In genomic region chr1:231527586-231528174, GRCh38 we compare ENCODE assay signal across 8 cellular contexts. TPM values are rescaled to one million over a fixed set of nuclear protein-coding genes. Genes with fewer than 3 reads are reported as not detected.
DNase-seq lines count a peak whose midpoint lies in the region; ATAC-seq, FAIRE-seq and TF ChIP-seq lines count a peak whose summit lies in the region.

No MANE protein-coding gene starts in this region.

- peak overlapping the region; percentile 100 for H3K56ac ChIP-seq in IMR-90 (ENCODE audit: extremely low read depth, insufficient read depth, low read length)
- peak overlapping the region; percentile 71 for H3K56ac ChIP-seq in mesendoderm (ENCODE audit: low read length)

- H3K27me3 ChIP-seq in DOHH2 (ENCODE audit: control insufficient read depth, low read length) (no peaks in the 10 kb centered on the region), IMR-90 (ENCODE audit: control insufficient read depth, insufficient read depth, low read length) (no peaks in the 10 kb centered on the region), mammary epithelial cell (ENCODE audit: insufficient read depth, low read length) (no peaks in the 10 kb centered on the region), mesendoderm (ENCODE audit: insufficient read depth, low read length, poor library complexity) (no peaks in the 10 kb centered on the region)

- H4K5ac ChIP-seq in IMR-90 (ENCODE audit: low read depth, low read length), result peak overlapping the region; percentile 83
- no peak overlapping the region for H4K5ac ChIP-seq in mesendoderm (ENCODE audit: low read length)

- H3K18ac ChIP-seq in IMR-90 (ENCODE audit: low read depth, low read length), result 0 out of 2 replicates have a peak overlapping the region, but pooled peaks have one; percentile 1
- no peak overlapping the region for H3K18ac ChIP-seq in mesendoderm (ENCODE audit: low read length)

- H2BK15ac ChIP-seq in IMR-90 (ENCODE audit: low read depth, low read length) (peak overlapping the region; percentile 99; the same call in 2 of the 3 replicates), mesendoderm (replicated peaks; ENCODE audit: low read depth) (no peak overlapping the region)

- peak overlapping the region; percentile 85 for H3K9ac ChIP-seq in IMR-90 (ENCODE audit: low read depth, low read length)
- H3K9ac ChIP-seq in mammary epithelial cell (ENCODE audit: insufficient read depth, low read length), result peak overlapping the region; percentile 86
- H3K9ac ChIP-seq in mesendoderm (ENCODE audit: low read length), result peak overlapping the region; percentile 56

- H3K4me2 ChIP-seq in DOHH2 (ENCODE audit: low read length) (peak overlapping the region; percentile 83), IMR-90 (ENCODE audit: low read depth, low read length) (peak overlapping the region; percentile 72), mammary epithelial cell (ENCODE audit: insufficient read depth, low read depth, low read length) (peak overlapping the region; percentile 83), mesendoderm (ENCODE audit: low read length) (peak overlapping the region; percentile 54)

- H3K4me1 ChIP-seq in DOHH2 (ENCODE audit: control insufficient read depth, low read length) (peaks cover 32% of the 10 kb centered on the region), IMR-90 (ENCODE audit: control insufficient read depth, insufficient read depth, low read length) (peaks cover 5% of the 10 kb centered on the region), mammary epithelial cell (ENCODE audit: insufficient read depth, low read length) (peaks cover 12% of the 10 kb centered on the region), mesendoderm (ENCODE audit: control insufficient read depth, low read depth, low read length) (peaks cover 2% of the 10 kb centered on the region)

- intact Hi-C loops in IMR-90 (cut with micrococcal nuclease), result loop anchor here (1.0 to 2.0 kb wide), 2 partner anchors 105 to 169 kb away; partner anchors contain the start of gene EGLN1
- intact Hi-C loops in mammary epithelial cell (cut with micrococcal nuclease), result loop anchor here (1.0 kb wide), 2 partner anchors 105 to 169 kb away; partner anchors contain the start of gene EGLN1

- H2AK5ac ChIP-seq in IMR-90 (ENCODE audit: low read depth, low read length), result 0 out of 2 replicates have a peak overlapping the region, but pooled peaks have one; percentile 36
- no peak overlapping the region for H2AK5ac ChIP-seq in mesendoderm (ENCODE audit: low read length)

- FAIRE-seq in RCC 7860 (lab: Jason Lieb, UNC), result no peak

- no TSS peak for BruUV-seq in IMR-90 (replicated peaks; lab: Mats Ljungman, UMichigan)
- BruUV-seq in mammary epithelial cell (replicated peaks; lab: Mats Ljungman, UMichigan), result no TSS peak

- no peaks in the 10 kb centered on the region for H3K9me2 ChIP-seq in DOHH2 (replicated peaks; ENCODE audit: control insufficient read depth, low read length)

- H3K27ac ChIP-seq in DOHH2 (ENCODE audit: low read depth, low read length), result peak overlapping the region; percentile 69; the same call in 1 of the 2 replicates
- peak overlapping the region; percentile 86 for H3K27ac ChIP-seq in IMR-90 (ENCODE audit: insufficient read depth, low read length)
- H3K27ac ChIP-seq in mammary epithelial cell (ENCODE audit: insufficient read depth, low read depth, low read length), result peak overlapping the region; percentile 84
- no peak overlapping the region for H3K27ac ChIP-seq in mesendoderm (ENCODE audit: low read depth, low read length)

- ATAC-seq in GM21529 (IDR thresholded peaks at IDR 0.05; ENCODE audit: unreplicated experiment) (peak; percentile 20), IMR-90 (ENCODE audit: low read depth) (peak; percentile 15)

- H2AK9ac ChIP-seq in IMR-90 (replicated peaks; ENCODE audit: low read depth, low read length, poor library complexity), result no peak overlapping the region

- H2BK120ac ChIP-seq in IMR-90 (ENCODE audit: low read depth, low read length) (peak overlapping the region; percentile 36; the same call in 1 of the 2 replicates), mesendoderm (ENCODE audit: low read depth, low read length) (no peak overlapping the region)

- H3K4ac ChIP-seq in IMR-90 (ENCODE audit: low read depth, low read length) (peak overlapping the region; percentile 78), mesendoderm (ENCODE audit: low read depth, low read length) (no peak overlapping the region)

- TF ChIP-seq POLR2A in IMR-90 (IDR thresholded peaks at IDR 0.05; ENCODE audit: low read depth, low read length), result no peak

- H2BK5ac ChIP-seq in IMR-90 (ENCODE audit: low read depth, low read length, poor library complexity, severe bottlenecking) (peak overlapping the region; percentile 30), mesendoderm (ENCODE audit: low read length) (no peak overlapping the region)

- H2BK20ac ChIP-seq in IMR-90 (ENCODE audit: low read depth, low read length), result peak overlapping the region; percentile 12; the same call in 1 of the 2 replicates

- TF ChIP-seq RAD21 in IMR-90 (IDR thresholded peaks at IDR 0.05; ENCODE audit: low read length), result no peak

- H3K36me3 ChIP-seq in DOHH2 (ENCODE audit: control insufficient read depth, low read length) (peaks cover 19% of the 10 kb centered on the region), IMR-90 (ENCODE audit: control insufficient read depth, insufficient read depth, low read length) (peaks cover 4% of the 10 kb centered on the region), mammary epithelial cell (ENCODE audit: insufficient read depth, low read length) (peaks cover 4% of the 10 kb centered on the region), mesendoderm (ENCODE audit: control insufficient read depth, insufficient read depth, low read length) (no peaks in the 10 kb centered on the region)

- H3K9me3 ChIP-seq in DOHH2 (ENCODE audit: control insufficient read depth, insufficient read depth, low read length), result no peaks in the 10 kb centered on the region
- no peaks in the 10 kb centered on the region for H3K9me3 ChIP-seq in IMR-90 (ENCODE audit: control insufficient read depth, insufficient read depth, low read length)
- no peaks in the 10 kb centered on the region for H3K9me3 ChIP-seq in mammary epithelial cell (replicated peaks; ENCODE audit: insufficient read depth, low read length)

- H4K20me1 ChIP-seq in DOHH2 (ENCODE audit: control insufficient read depth, insufficient read depth, low read depth, low read length), result no peaks in the 10 kb centered on the region
- no peaks in the 10 kb centered on the region for H4K20me1 ChIP-seq in IMR-90 (ENCODE audit: insufficient read depth, low read length)
- no peaks in the 10 kb centered on the region for H4K20me1 ChIP-seq in mammary epithelial cell (ENCODE audit: insufficient read depth, low read length)

- H4K91ac ChIP-seq in IMR-90 (ENCODE audit: insufficient read depth, low read depth, low read length), result peak overlapping the region; percentile 59

- no peak for DNase-seq in IMR-90
- no peak for DNase-seq in mammary epithelial cell
- no peak for DNase-seq in mesendoderm
- DNase-seq in stimulated activated CD4-positive, alpha-beta T cell treated with anti-CD3 and anti-CD28 coated beads, Interleukin-4, amount 100 ng/mL, for 1 hour, result no peak
- no peak for DNase-seq in RCC 7860 (ENCODE audit: low spot score)
- DNase-seq in SW480 (ENCODE audit: low spot score), result no peak

- peak overlapping the region; percentile 84; the same call in 1 of the 2 replicates for H3K23ac ChIP-seq in IMR-90 (ENCODE audit: low read depth, low read length)
- no peak overlapping the region for H3K23ac ChIP-seq in mesendoderm (ENCODE audit: low read length)

- H3K79me2 ChIP-seq in DOHH2 (ENCODE audit: control insufficient read depth, low read length) (peaks cover 41% of the 10 kb centered on the region), mammary epithelial cell (ENCODE audit: insufficient read depth, low read length) (peaks cover 42% of the 10 kb centered on the region), mesendoderm (ENCODE audit: control insufficient read depth, insufficient read depth, low read length) (peaks cover 10% of the 10 kb centered on the region)

- in situ Hi-C loops in IMR-90 (cut with MboI; ENCODE audit: low sequenced_read_pairs) (no loop called here), mammary epithelial cell (cut with MboI; ENCODE audit: low sequenced_read_pairs in 2 of 2) (no loop called here)

- dilution Hi-C loops in IMR-90 (cut with HindIII; ENCODE audit: low sequenced_read_pairs, unreplicated experiment), result no loop called here
- dilution Hi-C loops in mammary epithelial cell (cut with HindIII; ENCODE audit: low sequenced_read_pairs), result loop anchor here (5.0 kb wide), 1 partner anchor 95 kb away; no protein-coding TSS in a partner anchor

- peak overlapping the region; percentile 71 to 96 for H4K8ac ChIP-seq in IMR-90 (ENCODE audit: low read depth in 2 of 2, low read length in 2 of 2)
- H4K8ac ChIP-seq in mesendoderm (ENCODE audit: low read depth, low read length), result no peak overlapping the region

- peak overlapping the region; percentile 84 for H3K4me3 ChIP-seq in DOHH2 (ENCODE audit: low read length)
- H3K4me3 ChIP-seq in IMR-90 (ENCODE audit: insufficient read depth, low read depth, low read length), result peak overlapping the region; percentile 75
- peak overlapping the region; percentile 75 to 86 (median 81) for H3K4me3 ChIP-seq in mammary epithelial cell (replicated peaks in 1 of 3; ENCODE audit: insufficient read depth in 1 of 3, low read depth in 2 of 3, low read length in 3 of 3)
- H3K4me3 ChIP-seq in mesendoderm (ENCODE audit: low read length), result no peak overlapping the region

- no peaks in the 10 kb centered on the region for H3F3A ChIP-seq in DOHH2 (ENCODE audit: control insufficient read depth, insufficient read depth)

- H3K9me1 ChIP-seq in IMR-90 (ENCODE audit: insufficient read depth, low read length), result peaks cover 5% of the 10 kb centered on the region; the same call in 1 of the 2 replicates

- 40% methylated on average over 3 of the region's 15 CpGs; no CpG with 5 or more reads in 1 of the 2 experiments for WGBS in IMR-90 (ENCODE audit: extremely low coverage in 2 of 2, insufficient read length in 1 of 2), 2 experiments
- WGBS in mammary epithelial cell (ENCODE audit: low coverage, missing lambda C conversion rate), result 67% methylated on average over 12 of the region's 15 CpGs
- no CpG with 5 or more reads among the region's 15 CpGs for WGBS in mesendoderm (ENCODE audit: extremely low coverage, insufficient coverage, low lambda C conversion rate)

- CTCF ChIA-PET in IMR-90 (lab: Yijun Ruan, JAX), result no interaction called here
- CTCF ChIA-PET in mammary epithelial cell (lab: Charles Lee; ENCODE audit: low non-redundant PET), result no interaction called here

- H2AFZ ChIP-seq in IMR-90 (replicated peaks; ENCODE audit: low read length, poor library complexity), result peak overlapping the region; percentile 99
- H2AFZ ChIP-seq in mammary epithelial cell (ENCODE audit: low read depth, low read length), result peak overlapping the region; percentile 92

- H3K14ac ChIP-seq in IMR-90 (replicated peaks; ENCODE audit: low read depth, low read length), result peak overlapping the region; percentile 75

- TF ChIP-seq CTCF in DOHH2 (IDR thresholded peaks at IDR 0.05; ENCODE audit: low read depth, low read length, poor library complexity, severe bottlenecking), result no peak
- TF ChIP-seq CTCF in IMR-90 (conservative IDR thresholded peaks at IDR 0.05; ENCODE audit: low read depth, low read length), result no peak
- TF ChIP-seq CTCF in mammary epithelial cell (conservative IDR thresholded peaks at IDR 0.05 in 1 of 2, IDR thresholded peaks at IDR 0.05 in 1 of 2; ENCODE audit: extremely low read depth in 1 of 2, insufficient read depth in 1 of 2, low read depth in 1 of 2, low read length in 2 of 2), result no peak

- H3K79me1 ChIP-seq in IMR-90 (ENCODE audit: low read depth in 1 of 2, low read length in 2 of 2), result peaks cover 6 to 24% of the 10 kb centered on the region in 2 experiments; a peak in 3 of 4 replicates
- H3K79me1 ChIP-seq in mesendoderm (ENCODE audit: low read length), result peaks cover 4% of the 10 kb centered on the region

- POLR2A ChIA-PET in IMR-90 (lab: Charles Lee; ENCODE audit: unreplicated experiment), result no interaction called here

RNA-seq across cellular contexts. Expression of gene TSNAX, which starts 0.8 kb away (rescaled TPM):
- 60.6 and 61.4 TPM in 2 replicates for total RNA-seq in IMR-90 (2012; rRNA removed)
- 14.7 and 19.6 TPM in 2 replicates for polyA plus RNA-seq in IMR-90 (2012; rRNA removed)
- 2.8 and 6.8 TPM in 2 replicates for polyA plus RNA-seq in IMR-90 (2012; cell fraction: cytosol; rRNA removed)
- 3.2 and 16.4 TPM in 2 replicates for polyA plus RNA-seq in IMR-90 (2012; cell fraction: nucleus; rRNA removed; ENCODE audit: low replicate concordance)
- total RNA-seq in mammary epithelial cell, result 10 to 100 TPM; 30.8 to 35.8 TPM
- 22.8 TPM for polyA plus RNA-seq in mammary epithelial cell
- polyA minus RNA-seq in mammary epithelial cell, result 10.3 TPM
- polyA plus RNA-seq in mesendoderm (2013, experiment 1 of 2), result 26.4 TPM
- 26.4 TPM for polyA plus RNA-seq in mesendoderm (2013, experiment 2 of 2)
